Comparison of ENCODE assay signal across 8 cellular contexts in genomic region chr11:64234840-64235379, GRCh38. TPM values are rescaled to one million over a fixed set of nuclear protein-coding genes. Genes with fewer than 3 reads are reported as not detected.
DNase-seq lines count a peak whose midpoint lies in the region; TF ChIP-seq lines count a peak whose summit lies in the region.

No MANE protein-coding gene starts in this region.

- H3K4me1 ChIP-seq in CD8-positive, alpha-beta memory T cell (ENCODE audit: insufficient read depth, low read length): peaks cover 38% of the 10 kb centered on the region
- H3K4me1 ChIP-seq in iPS-15b (ENCODE audit: control insufficient read depth, insufficient read depth, low read length) (no peaks in the 10 kb centered on the region), spleen (peaks cover 32 to 91% (median 71%) of the 10 kb centered on the region in 6 donors)

- CTCF ChIA-PET in CD8-positive, alpha-beta memory T cell (lab: Charles Lee): interaction anchor here (0.6 to 3.2 kb wide), 8 partner anchors 8 to 69 kb away, joined by 3 to 11 read pairs (median 4); partner anchors contain the start of genes FERMT3, NUDT22, PLCB3 and TRPT1

- TF ChIP-seq CTCF in HFFc6 (IDR thresholded peaks at IDR 0.05) (peak; percentile 30), spleen (IDR thresholded peaks at IDR 0.05 in 8 of 11, conservative IDR thresholded peaks at IDR 0.05 in 3 of 11) (peak in 3 of 11 experiments; percentile 9 to 21 (median 21))

- POLR2A ChIA-PET in CD8-positive, alpha-beta memory T cell (lab: Charles Lee): interaction anchor here (1.2 to 2.5 kb wide), 2 partner anchors 9 to 11 kb away, joined by 3 to 8 read pairs; partner anchors contain the start of genes NUDT22 and PPP1R14B

- intact Hi-C loops in spleen (cut with DNase I; ENCODE audit: low total_unique reads): no loop called here

- H3K9ac ChIP-seq in iPS-15b (ENCODE audit: low read depth, low read length): no peak overlapping the region

- peak overlapping the region; percentile 70 to 89 (median 79) for H3K4me3 Mint-ChIP-seq in CD8-positive, alpha-beta memory T cell
- peak overlapping the region; percentile 84 for H3K4me3 Mint-ChIP-seq in HFFc6

- peaks cover 0 to 2% of the 10 kb centered on the region in 2 donors for H3K27me3 Mint-ChIP-seq in CD8-positive, alpha-beta memory T cell
- H3K27me3 Mint-ChIP-seq in HFFc6 (ENCODE audit: insufficient read depth): no peaks in the 10 kb centered on the region

- peak overlapping the region; percentile 75 to 96 (median 86) for H3K27ac Mint-ChIP-seq in CD8-positive, alpha-beta memory T cell
- no peak overlapping the region for H3K27ac Mint-ChIP-seq in HFFc6

- WGBS in spleen, 5 donors: 1 to 5% (median 2%) methylated on average over 10 to 48 of the region's 48 CpGs

- H3K36me3 ChIP-seq in CD8-positive, alpha-beta memory T cell (ENCODE audit: insufficient read depth, low read length): no peaks in the 10 kb centered on the region
- H3K36me3 ChIP-seq in iPS-15b (ENCODE audit: control insufficient read depth, insufficient read depth, low read length): peaks cover 12% of the 10 kb centered on the region
- H3K36me3 ChIP-seq in spleen: peaks cover 0 to 33% (median 18%) of the 10 kb centered on the region in 6 donors

- no peaks in the 10 kb centered on the region for H3K9me3 Mint-ChIP-seq in CD8-positive, alpha-beta memory T cell
- H3K9me3 Mint-ChIP-seq in HFFc6: no peaks in the 10 kb centered on the region

- peak; percentile 51 to 72 (median 64) for DNase-seq in CD8-positive, alpha-beta memory T cell
- DNase-seq in HFFc6: no peak
- peak; percentile 93 for DNase-seq in spleen
- DNase-seq in NCI-H510A (lab: John Stamatoyannopoulos, UW): no peak
- DNase-seq in HuH-7 (ENCODE audit: low spot score): no peak

- TF ChIP-seq POLR2A in Raji (IDR thresholded peaks at IDR 0.05; ENCODE audit: insufficient read depth, low read depth, low read length): peak; percentile 57
- TF ChIP-seq POLR2A in spleen (IDR thresholded peaks at IDR 0.05): peak in 1 of 3 donors; percentile 29

- no peaks in the 10 kb centered on the region for H3K9me3 ChIP-seq in CD8-positive, alpha-beta memory T cell (ENCODE audit: low read length)
- no peaks in the 10 kb centered on the region for H3K9me3 ChIP-seq in iPS-15b (ENCODE audit: control insufficient read depth, insufficient read depth, low read length)
- no peaks in the 10 kb centered on the region for H3K9me3 ChIP-seq in spleen

- peak overlapping the region; percentile 67 for H3K4me3 ChIP-seq in CD8-positive, alpha-beta memory T cell (ENCODE audit: low read length)
- H3K4me3 ChIP-seq in iPS-15b (ENCODE audit: low read depth, low read length) (peak overlapping the region; percentile 47), spleen (peak overlapping the region; percentile 67 to 96 (median 78))

- peaks cover 20 to 57% (median 35%) of the 10 kb centered on the region in 3 donors for H3K4me1 Mint-ChIP-seq in CD8-positive, alpha-beta memory T cell
- peaks cover 16% of the 10 kb centered on the region for H3K4me1 Mint-ChIP-seq in HFFc6 (ENCODE audit: low read depth)

- peaks cover 0 to 28% (median 0%) of the 10 kb centered on the region in 3 donors for H3K36me3 Mint-ChIP-seq in CD8-positive, alpha-beta memory T cell
- H3K36me3 Mint-ChIP-seq in HFFc6 (ENCODE audit: low read depth): no peaks in the 10 kb centered on the region

- H3K27me3 ChIP-seq in CD8-positive, alpha-beta memory T cell (ENCODE audit: insufficient read depth, low read length, poor library complexity, severe bottlenecking): no peaks in the 10 kb centered on the region
- H3K27me3 ChIP-seq in iPS-15b (ENCODE audit: control insufficient read depth, insufficient read depth, low read length) (peaks cover 3% of the 10 kb centered on the region), spleen (replicated peaks in 1 of 7) (no peaks in the 10 kb centered on the region)

- peak overlapping the region; percentile 49 for H3K27ac ChIP-seq in CD8-positive, alpha-beta memory T cell (ENCODE audit: low read depth, low read length)
- peak overlapping the region; percentile 82 for H3K27ac ChIP-seq in angular gyrus (ENCODE audit: low read depth, low read length)
- peak overlapping the region; percentile 72 to 93 (median 86) for H3K27ac ChIP-seq in spleen

RNA-seq across cellular contexts. Expression of gene VEGFB, which starts 0.5 kb away (rescaled TPM):
- total RNA-seq in CD8-positive, alpha-beta memory T cell: 10 to 100 TPM; 71.9 to 77.0 TPM
- 19.0 TPM for polyA plus RNA-seq in CD8-positive, alpha-beta memory T cell
- 10 to 100 TPM; 65.1 to 80.6 (median 71.2) TPM for total RNA-seq in HFFc6 (2021; fragmentation: NEBNext Ultra II Directional; extraction: Animal tissue kit (Norgen Biotek cat#: 25700))
- total RNA-seq in spleen: 100 to 1,000 TPM in 1 of 7 donors, 10 to 100 TPM in 6; 38.3 to 103 (median 63.5) TPM
- 10 to 100 TPM; 81.6 to 96.9 (median 87.1) TPM for polyA plus RNA-seq in spleen

RNA-seq across cellular contexts. Expression of gene DNAJC4, which starts 4.6 kb away (rescaled TPM):
- 10 to 100 TPM; 25.5 to 26.4 TPM for total RNA-seq in CD8-positive, alpha-beta memory T cell
- polyA plus RNA-seq in CD8-positive, alpha-beta memory T cell: 28.7 TPM
- 10 to 100 TPM; 21.7 to 29.5 (median 23.2) TPM for total RNA-seq in HFFc6 (2021; fragmentation: NEBNext Ultra II Directional; extraction: Animal tissue kit (Norgen Biotek cat#: 25700))
- 10 to 100 TPM; 28.0 to 59.9 (median 49.0) TPM for total RNA-seq in spleen
- polyA plus RNA-seq in spleen: 100 to 1,000 TPM in 1 of 3 donors, 10 to 100 TPM in 2; 83.7 to 113 (median 85.8) TPM

RNA-seq across cellular contexts. Expression of gene FKBP2, which starts 6.0 kb away (rescaled TPM):
- total RNA-seq in CD8-positive, alpha-beta memory T cell: 10 to 100 TPM; 27.9 to 28.4 TPM
- polyA plus RNA-seq in CD8-positive, alpha-beta memory T cell: 124 TPM
- total RNA-seq in HFFc6 (2021; fragmentation: NEBNext Ultra II Directional; extraction: Animal tissue kit (Norgen Biotek cat#: 25700)): 10 to 100 TPM; 54.1 to 95.6 (median 73.1) TPM
- 10 to 100 TPM; 26.9 to 98.3 (median 42.6) TPM for total RNA-seq in spleen
- polyA plus RNA-seq in spleen: 100 to 1,000 TPM in 1 of 3 donors, 10 to 100 TPM in 2; 90.8 to 104 (median 98.4) TPM

RNA-seq across cellular contexts. Expression of gene NUDT22, which starts 8.8 kb away (rescaled TPM):
- 10 to 100 TPM; 75.3 to 78.6 TPM for total RNA-seq in CD8-positive, alpha-beta memory T cell
- 51.6 TPM for polyA plus RNA-seq in CD8-positive, alpha-beta memory T cell
- 10 to 100 TPM; 46.6 to 57.7 (median 53.7) TPM for total RNA-seq in HFFc6 (2021; fragmentation: NEBNext Ultra II Directional; extraction: Animal tissue kit (Norgen Biotek cat#: 25700))
- 10 to 100 TPM; 68.1 to 88.6 (median 78.2) TPM for total RNA-seq in spleen
- 100 to 1,000 TPM in 1 of 3 donors, 10 to 100 TPM in 2; 61.8 to 109 (median 96.3) TPM for polyA plus RNA-seq in spleen

RNA-seq across cellular contexts. Expression of gene TRPT1, which starts 8.9 kb away (rescaled TPM):
- 10 to 100 TPM; 28.3 to 31.5 TPM for total RNA-seq in CD8-positive, alpha-beta memory T cell
- 47.6 TPM for polyA plus RNA-seq in CD8-positive, alpha-beta memory T cell
- 10 to 100 TPM; 32.6 to 41.1 (median 39.7) TPM for total RNA-seq in HFFc6 (2021; fragmentation: NEBNext Ultra II Directional; extraction: Animal tissue kit (Norgen Biotek cat#: 25700))
- total RNA-seq in spleen: 10 to 100 TPM; 34.2 to 56.3 (median 40.0) TPM
- polyA plus RNA-seq in spleen: 10 to 100 TPM; 57.8 to 74.0 (median 60.8) TPM

Comparison
In these comparisons a context has a peak if more than half of its experiments do, and no peak if none do; other contexts are left out.
1. DNase-seq: peak in CD8-positive, alpha-beta memory T cell (5 of 5) and spleen (single experiment); none in HFFc6 (single experiment), NCI-H510A (single experiment) and HuH-7 (single experiment).
2. Peak in every context shown above with its lines, with median percentiles within 50 percentile points of each other: H3K27ac ChIP-seq and H3K4me3 ChIP-seq.